17 cellular contexts compared by ENCODE assay signal in genomic region chr14:77485901-77486678, GRCh38. TPM values are rescaled to one million over a fixed set of nuclear protein-coding genes. Genes with fewer than 3 reads are reported as not detected.
DNase-seq lines count a peak whose midpoint lies in the region; ATAC-seq and TF ChIP-seq lines count a peak whose summit lies in the region.
"Had no signal": no experiment of that assay in that cellular context is flagged by ENCODE, and none has a peak within 500 bp of the region (broad histone marks: within the 10 kb centered on the region; RNA-seq: fewer than 3 reads in every experiment).

No MANE protein-coding gene starts in this region.

- no peak overlapping the region for H3K4me3 Mint-ChIP-seq in CD4-positive, alpha-beta memory T cell
- H3K4me3 Mint-ChIP-seq: activated naive CD8-positive, alpha-beta T cell; T-cell had no signal

- H3K4me1 Mint-ChIP-seq in CD4-positive, alpha-beta memory T cell: no peaks in the 10 kb centered on the region
- H3K4me1 Mint-ChIP-seq: T-cell had no signal

- DNase-seq in AG04449 (ENCODE audit: low read depth, low spot score) (peak; percentile 31), HCEC 1CT (peak; percentile 54), adipocyte (ENCODE audit: low read depth) (peak; percentile 16), iris pigment epithelial cell (ENCODE audit: low read depth) (peak; percentile 85)
- no peak for DNase-seq in CD4-positive, alpha-beta memory T cell
- no peak for DNase-seq in activated effector memory CD4-positive, alpha-beta T cell treated with anti-CD3 and anti-CD28 coated beads, Interleukin-2, amount 50 U/mL, for 16 hours
- DNase-seq: AML-193, NCI-H1048, NCI-H446, nucleus accumbens, T-cell had no signal

- ATAC-seq in HG03439 (IDR thresholded peaks at IDR 0.05; ENCODE audit: unreplicated experiment) (no peak), HG02763 (IDR thresholded peaks at IDR 0.05; ENCODE audit: unreplicated experiment) (no peak)
- ATAC-seq: T-cell had no signal

- H3K9ac ChIP-seq in adipocyte (ENCODE audit: low read length): no peak overlapping the region

- intact Hi-C loops in CD4-positive, alpha-beta memory T cell (cut with micrococcal nuclease): no loop called here

- peaks cover 2% of the 10 kb centered on the region for H3K27me3 ChIP-seq in adipocyte (replicated peaks; ENCODE audit: control insufficient read depth, insufficient read depth, low read length)
- H3K27me3 ChIP-seq in CD4-positive, alpha-beta memory T cell (ENCODE audit: insufficient read depth, low read length): no peaks in the 10 kb centered on the region

- H3K36me3 Mint-ChIP-seq in CD4-positive, alpha-beta memory T cell: no peaks in the 10 kb centered on the region
- H3K36me3 Mint-ChIP-seq: activated naive CD8-positive, alpha-beta T cell; T-cell had no signal

- H3K9me3 ChIP-seq in adipocyte (ENCODE audit: control insufficient read depth, low read length): no peaks in the 10 kb centered on the region
- H3K9me3 ChIP-seq in CD4-positive, alpha-beta memory T cell (ENCODE audit: control insufficient read depth in 1 of 2, low read length in 2 of 2): no peaks in the 10 kb centered on the region

- CTCF ChIA-PET in AG04449 (lab: Yijun Ruan, JAX): interaction anchor here (1.4 kb wide), 1 partner anchor 9 kb away, joined by 3 read pairs; no protein-coding TSS in a partner anchor
- CTCF ChIA-PET in CD4-positive, alpha-beta memory T cell (lab: Charles Lee; ENCODE audit: partially characterized antibody): no interaction called here

- no peaks in the 10 kb centered on the region for H3K36me3 ChIP-seq in adipocyte (ENCODE audit: control insufficient read depth, insufficient read depth, low read length, severe bottlenecking)
- no peaks in the 10 kb centered on the region for H3K36me3 ChIP-seq in CD4-positive, alpha-beta memory T cell (ENCODE audit: insufficient read depth, low read length)

- H3K27ac ChIP-seq in CD4-positive, alpha-beta memory T cell (ENCODE audit: low read depth, low read length): no peak overlapping the region

- POLR2A ChIA-PET in AG04449 (lab: Yijun Ruan, JAX): no interaction called here
- POLR2A ChIA-PET in CD4-positive, alpha-beta memory T cell (lab: Charles Lee; ENCODE audit: partially characterized antibody): no interaction called here

- no peaks in the 10 kb centered on the region for H3K4me1 ChIP-seq in adipocyte (ENCODE audit: control insufficient read depth, insufficient read depth, low read length)
- no peaks in the 10 kb centered on the region for H3K4me1 ChIP-seq in CD4-positive, alpha-beta memory T cell (ENCODE audit: insufficient read depth, low read length)

- H3K4me3 ChIP-seq in AG04449 (ENCODE audit: low read depth, low read length): no peak overlapping the region
- no peak overlapping the region for H3K4me3 ChIP-seq in adipocyte (ENCODE audit: low read length)
- no peak overlapping the region for H3K4me3 ChIP-seq in CD4-positive, alpha-beta memory T cell (ENCODE audit: low read length in 2 of 2)
- H3K4me3 ChIP-seq: GM12878 had no signal

- H3K9me3 Mint-ChIP-seq in CD4-positive, alpha-beta memory T cell: no peaks in the 10 kb centered on the region
- H3K9me3 Mint-ChIP-seq: T-cell had no signal

- no peak for TF ChIP-seq CTCF in AG04449 (IDR thresholded peaks at IDR 0.05; ENCODE audit: insufficient read depth, low read length, missing control alignments)

- H3K27ac Mint-ChIP-seq in CD4-positive, alpha-beta memory T cell: no peak overlapping the region
- H3K27ac Mint-ChIP-seq: activated naive CD8-positive, alpha-beta T cell; T-cell had no signal

- H3K27me3 Mint-ChIP-seq in CD4-positive, alpha-beta memory T cell: no peaks in the 10 kb centered on the region
- H3K27me3 Mint-ChIP-seq: activated naive CD8-positive, alpha-beta T cell; T-cell had no signal

RNA-seq across cellular contexts. Expression of gene ISM2, which starts 12.5 kb away (rescaled TPM):
- not detected for total RNA-seq in CD4-positive, alpha-beta memory T cell
- not detected for polyA plus RNA-seq in CD4-positive, alpha-beta memory T cell
- total RNA-seq: GM12878, mesenteric fat pad, OCI-LY7, T-cell had no signal

RNA-seq across cellular contexts. Expression of gene AHSA1, which starts 28.2 kb away (rescaled TPM):
- total RNA-seq in CD4-positive, alpha-beta memory T cell: 10 to 100 TPM; 88.5 to 89.9 TPM
- 100 to 1,000 TPM in 1 of 2 donors, 10 to 100 TPM in 1; 95.6 to 134 TPM for polyA plus RNA-seq in CD4-positive, alpha-beta memory T cell

RNA-seq across cellular contexts. Expression of gene VIPAS39, which starts 28.7 kb away (rescaled TPM):
- 10 to 100 TPM; 18.6 to 22.5 TPM for total RNA-seq in CD4-positive, alpha-beta memory T cell
- polyA plus RNA-seq in CD4-positive, alpha-beta memory T cell: 1 to 10 TPM; 7.6 to 8.4 TPM

Comparison
In these comparisons a context has a peak if more than half of its experiments do, and no peak if none do; other contexts are left out.
1. DNase-seq: peak in AG04449 (single experiment), HCEC 1CT (single experiment), adipocyte (single experiment) and iris pigment epithelial cell (single experiment); none in CD4-positive, alpha-beta memory T cell (0 of 5) and activated effector memory CD4-positive, alpha-beta T cell treated with anti-CD3 and anti-CD28 coated beads, Interleukin-2, amount 50 U/mL, for 16 hours (single experiment).